13 cellular contexts compared by ENCODE assay signal in genomic region chr16:2586241-2586640, GRCh38. TPM values are rescaled to one million over a fixed set of nuclear protein-coding genes. Genes with fewer than 3 reads are reported as not detected.
A peak's percentile ranks its signal among the peaks of the same experiment; 100 is the strongest.
DNase-seq lines count a peak whose midpoint lies in the region; ATAC-seq, FAIRE-seq and TF ChIP-seq lines count a peak whose summit lies in the region.
"Had no signal": no experiment of that assay in that cellular context is flagged by ENCODE, and none has a peak within 500 bp of the region (broad histone marks: within the 10 kb centered on the region; RNA-seq: fewer than 3 reads in every experiment).

No MANE protein-coding gene starts in this region.

- DNase-seq in BE2C (no peak), GM12878 (ENCODE audit: low read depth, low spot score) (no peak), kidney epithelial cell (ENCODE audit: low read depth) (no peak), NCI-H2171 treated with DMSO at 0.1 percent for 48 hours (lab: John Stamatoyannopoulos, UW) (no peak)
- DNase-seq: amniotic stem cell; COR-L47; effector memory CD8-positive, alpha-beta T cell; NCI-H2029; T-helper 17 cell had no signal

- H2AFZ ChIP-seq in GM12878 (ENCODE audit: control insufficient read depth, low read depth, low read length): no peak overlapping the region

- RAD21 ChIA-PET in GM12878 (lab: Charles Lee; ENCODE audit: unreplicated experiment): no interaction called here

- no peaks in the 10 kb centered on the region for H3K79me2 ChIP-seq in GM12878 (ENCODE audit: control insufficient read depth, insufficient read depth, low read length)

- SMC1A ChIA-PET in GM12878 (lab: Charles Lee; ENCODE audit: uncharacterized antibody, unreplicated experiment): no interaction called here

- no peak for FAIRE-seq in GM12878 (lab: Jason Lieb, UNC)

- no peaks in the 10 kb centered on the region for H4K20me1 ChIP-seq in GM12878 (ENCODE audit: control insufficient read depth, insufficient read depth)

- no peak overlapping the region for H3K27ac ChIP-seq in GM12878 (ENCODE audit: control insufficient read depth, insufficient read depth)

- H3K9me3 ChIP-seq in BE2C (no peaks in the 10 kb centered on the region), GM12878 (replicated peaks; ENCODE audit: control insufficient read depth, insufficient read depth, low read length) (no peaks in the 10 kb centered on the region)

- in situ Hi-C loops in GM12878 (cut with MboI): no loop called here

- H3K4me3 ChIP-seq in BE2C (ENCODE audit: low read depth, low read length) (no peak overlapping the region), GM12878 (no peak overlapping the region), kidney epithelial cell (ENCODE audit: low read depth, low read length) (no peak overlapping the region)

- no peak overlapping the region for H3K4me2 ChIP-seq in GM12878 (ENCODE audit: control insufficient read depth, insufficient read depth)

- WGBS in GM12878 (ENCODE audit: insufficient coverage, insufficient replicate concordance, low lambda C conversion rate, missing lambda C conversion rate): 78% methylated on average over 12 of the region's 12 CpGs

- TF ChIP-seq CTCF in BE2C (IDR thresholded peaks at IDR 0.05; ENCODE audit: low read depth, low read length): peak; percentile 11; the same call in 1 of the 2 replicates
- TF ChIP-seq CTCF in GM12874 (IDR thresholded peaks at IDR 0.05; ENCODE audit: insufficient read depth, low read depth, low read length): peak; percentile 27; the same call in 1 of the 2 replicates
- peak; percentile 4 to 16 (median 10); a peak in 2 of 6 replicates for TF ChIP-seq CTCF in GM12878 (IDR thresholded peaks at IDR 0.05 in 2 of 3, conservative IDR thresholded peaks at IDR 0.05 in 1 of 3; ENCODE audit: control insufficient read depth in 2 of 3, extremely low read depth in 1 of 3, insufficient read depth in 1 of 3, low read depth in 3 of 3, low read length in 3 of 3)
- TF ChIP-seq CTCF in kidney epithelial cell (IDR thresholded peaks at IDR 0.05; ENCODE audit: insufficient read depth, low read length, poor library complexity, severe bottlenecking): peak; percentile 49

- POLR2A ChIA-PET in GM12878 (lab: Charles Lee): no interaction called here

- H3K4me1 ChIP-seq in BE2C (no peaks in the 10 kb centered on the region), GM12878 (ENCODE audit: control insufficient read depth, insufficient read depth, low read length) (no peaks in the 10 kb centered on the region)

- no TSS peak for BruUV-seq in GM12878 (replicated peaks; lab: Mats Ljungman, UMichigan)

- CTCF ChIA-PET in GM12878 (lab: Yijun Ruan, JAX): no interaction called here

- TF ChIP-seq EP300 in GM12878 (IDR thresholded peaks at IDR 0.05; ENCODE audit: borderline replicate concordance in 1 of 2, control insufficient read depth in 1 of 2, low read depth in 2 of 2, low read length in 2 of 2): no peak

- no peak for TF ChIP-seq POLR2A in GM12878 (IDR thresholded peaks at IDR 0.05; ENCODE audit: low read depth, low read length)

- peaks cover 42% of the 10 kb centered on the region for H3K36me3 ChIP-seq in BE2C
- H3K36me3 ChIP-seq in GM12878 (ENCODE audit: control insufficient read depth in 2 of 2, insufficient read depth in 2 of 2, low read length in 1 of 2): peaks cover 14 to 20% of the 10 kb centered on the region in 2 experiments
- no peaks in the 10 kb centered on the region for H3K36me3 ChIP-seq in kidney epithelial cell (ENCODE audit: control insufficient read depth, insufficient read depth, low read length)

- H3K27me3 ChIP-seq in BE2C: no peaks in the 10 kb centered on the region
- H3K27me3 ChIP-seq in GM12878 (replicated peaks in 1 of 2; ENCODE audit: control insufficient read depth in 2 of 2, insufficient read depth in 2 of 2, low read length in 1 of 2): no peaks in the 10 kb centered on the region
- H3K27me3 ChIP-seq in kidney epithelial cell (ENCODE audit: control insufficient read depth, insufficient read depth, low read length): no peaks in the 10 kb centered on the region

- no peak for ATAC-seq in GM12878
- ATAC-seq in GM18909 (IDR thresholded peaks at IDR 0.05; ENCODE audit: poor library complexity, unreplicated experiment): no peak
- ATAC-seq in HG02763 (IDR thresholded peaks at IDR 0.05; ENCODE audit: unreplicated experiment): no peak
- ATAC-seq in GM21528 (IDR thresholded peaks at IDR 0.05; ENCODE audit: low FRiP score, unreplicated experiment): no peak
- ATAC-seq: effector memory CD8-positive, alpha-beta T cell; T-helper 17 cell had no signal

- intact Hi-C loops in GM12878 (cut with micrococcal nuclease; ENCODE audit: unreplicated experiment): no loop called here

- 0 out of 2 replicates have a peak, but pooled peaks have one; percentile 11 for TF ChIP-seq RAD21 in GM12878 (IDR thresholded peaks at IDR 0.05; ENCODE audit: insufficient read depth, low read depth, low read length)

- H3K9ac ChIP-seq in GM12878 (ENCODE audit: control insufficient read depth, insufficient read depth, low read length): no peak overlapping the region

TF ChIP-seq in GM12878, 131 proteins besides CTCF, POLR2A, EP300 and RAD21 (continues in another document):
- TF ChIP-seq NBN (IDR thresholded peaks at IDR 0.05): no peak
- TF ChIP-seq, protein P1, sequence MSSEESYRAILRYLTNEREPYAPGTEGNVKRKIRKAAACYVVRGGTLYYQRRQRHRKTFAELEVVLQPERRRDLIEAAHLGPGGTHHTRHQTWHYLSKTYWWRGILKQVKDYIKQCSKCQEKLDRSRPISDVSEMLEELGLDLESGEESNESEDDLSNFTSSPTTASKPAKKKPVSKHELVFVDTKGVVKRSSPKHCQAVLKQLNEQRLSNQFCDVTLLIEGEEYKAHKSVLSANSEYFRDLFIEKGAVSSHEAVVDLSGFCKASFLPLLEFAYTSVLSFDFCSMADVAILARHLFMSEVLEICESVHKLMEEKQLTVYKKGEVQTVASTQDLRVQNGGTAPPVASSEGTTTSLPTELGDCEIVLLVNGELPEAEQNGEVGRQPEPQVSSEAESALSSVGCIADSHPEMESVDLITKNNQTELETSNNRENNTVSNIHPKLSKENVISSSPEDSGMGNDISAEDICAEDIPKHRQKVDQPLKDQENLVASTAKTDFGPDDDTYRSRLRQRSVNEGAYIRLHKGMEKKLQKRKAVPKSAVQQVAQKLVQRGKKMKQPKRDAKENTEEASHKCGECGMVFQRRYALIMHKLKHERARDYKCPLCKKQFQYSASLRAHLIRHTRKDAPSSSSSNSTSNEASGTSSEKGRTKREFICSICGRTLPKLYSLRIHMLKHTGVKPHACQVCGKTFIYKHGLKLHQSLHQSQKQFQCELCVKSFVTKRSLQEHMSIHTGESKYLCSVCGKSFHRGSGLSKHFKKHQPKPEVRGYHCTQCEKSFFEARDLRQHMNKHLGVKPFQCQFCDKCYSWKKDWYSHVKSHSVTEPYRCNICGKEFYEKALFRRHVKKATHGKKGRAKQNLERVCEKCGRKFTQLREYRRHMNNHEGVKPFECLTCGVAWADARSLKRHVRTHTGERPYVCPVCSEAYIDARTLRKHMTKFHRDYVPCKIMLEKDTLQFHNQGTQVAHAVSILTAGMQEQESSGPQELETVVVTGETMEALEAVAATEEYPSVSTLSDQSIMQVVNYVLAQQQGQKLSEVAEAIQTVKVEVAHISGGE (CRISPR knock-in tag; IDR thresholded peaks at IDR 0.05): no peak
- no peak for TF ChIP-seq SMC3 (IDR thresholded peaks at IDR 0.05; ENCODE audit: borderline replicate concordance, low read length)
- TF ChIP-seq BRCA1 (IDR thresholded peaks at IDR 0.05; ENCODE audit: low read depth, low read length): no peak
- TF ChIP-seq JUND (IDR thresholded peaks at IDR 0.05; ENCODE audit: low read depth, low read length): no peak
- no peak for TF ChIP-seq SUZ12 (IDR thresholded peaks at IDR 0.05; ENCODE audit: unreplicated experiment)

RNA-seq across cellular contexts. Expression of gene PDPK1, which starts 48.4 kb away (rescaled TPM):
- 52.4 TPM for polyA plus RNA-seq in BE2C (2012; ENCODE audit: insufficient read depth, insufficient read length, low read depth)
- total RNA-seq in GM12878 (2013; cell fraction: nucleolus; rRNA removed): 62.9 and 66.4 TPM in 2 replicates
- 18.2 and 22.7 TPM in 2 replicates for total RNA-seq in GM12878 (2014; rRNA removed)
- 15.8 and 18.0 TPM in 2 replicates for total RNA-seq in GM12878 (2014; rRNA removed; fragmentation: Illumina TruSeq; extraction: Trizol)
- 35.7 and 39.0 TPM in 2 replicates for total RNA-seq in GM12878 (2021)
- polyA plus RNA-seq in GM12878 (2011; ENCODE audit: low read depth): 11.0 TPM
- polyA plus RNA-seq in GM12878 (2011; rRNA removed): 40.1 and 41.3 TPM in 2 replicates
- 30.9 and 33.6 TPM in 2 replicates for polyA plus RNA-seq in GM12878 (2011; cell fraction: cytosol; rRNA removed)
- polyA plus RNA-seq in GM12878 (2011; cell fraction: nucleus; rRNA removed): 45.6 and 48.6 TPM in 2 replicates
- 15.1 and 19.1 TPM in 2 replicates for polyA plus RNA-seq in GM12878 (2012)
- 31.6 and 38.5 TPM in 2 replicates for polyA plus RNA-seq in GM12878 (2014; fragmentation: Illumina TruSeq; extraction: Trizol)
- 1 to 10 TPM; 3.9 to 5.2 TPM for polyA plus RNA-seq in GM12878 (2014; fragmentation: Nextera tagmentation; extraction: Ambion mirVana)
- 24.7 and 25.5 TPM in 2 replicates for polyA plus RNA-seq in GM12878 (2014; rRNA removed)
- 10 to 100 TPM; 26.3 to 30.8 TPM for polyA plus RNA-seq in GM12878 (2016; fragmentation: Nextera tagmentation; extraction: Ambion mirVana)
- 46.2 and 54.6 TPM in 2 replicates for polyA minus RNA-seq in GM12878 (2011; rRNA and poly(A)+ RNA removed)
- 11.4 and 16.6 TPM in 2 replicates for polyA minus RNA-seq in GM12878 (2011; cell fraction: cytosol; rRNA and poly(A)+ RNA removed)
- 18.3 and 23.6 TPM in 2 replicates for polyA minus RNA-seq in GM12878 (2011; cell fraction: nucleus; rRNA and poly(A)+ RNA removed)
- 27.0 and 30.5 TPM in 2 replicates for total RNA-seq in kidney epithelial cell

RNA-seq across cellular contexts. Expression of gene CEMP1, which starts 55.0 kb away (rescaled TPM):
- 4.7 TPM for polyA plus RNA-seq in BE2C (2012; ENCODE audit: insufficient read depth, insufficient read length, low read depth)
- total RNA-seq in GM12878 (2013; cell fraction: nucleolus; rRNA removed): 0.98 TPM in 1 of 2 replicates, not detected in the other
- not detected in 2 replicates for total RNA-seq in GM12878 (2014; rRNA removed)
- not detected in 2 replicates for total RNA-seq in GM12878 (2014; rRNA removed; fragmentation: Illumina TruSeq; extraction: Trizol)
- 0.15 TPM in 1 of 2 replicates, not detected in the other for total RNA-seq in GM12878 (2021)
- not detected for polyA plus RNA-seq in GM12878 (2011; ENCODE audit: low read depth)
- polyA plus RNA-seq in GM12878 (2011; rRNA removed): 0.05 TPM in 1 of 2 replicates, not detected in the other
- 0.13 TPM in 1 of 2 replicates, not detected in the other for polyA plus RNA-seq in GM12878 (2011; cell fraction: cytosol; rRNA removed)
- 0.16 TPM in 1 of 2 replicates, not detected in the other for polyA plus RNA-seq in GM12878 (2011; cell fraction: nucleus; rRNA removed)
- polyA plus RNA-seq in GM12878 (2012): 2.8 TPM in 1 of 2 replicates, not detected in the other
- polyA plus RNA-seq in GM12878 (2014; fragmentation: Illumina TruSeq; extraction: Trizol): not detected in 2 replicates
- polyA plus RNA-seq in GM12878 (2014; fragmentation: Nextera tagmentation; extraction: Ambion mirVana): 1 to 10 TPM in 1 of 2 experiments, not detected in 1; 1.5 TPM
- not detected in 2 replicates for polyA plus RNA-seq in GM12878 (2014; rRNA removed)
- 1 to 10 TPM; 3.9 to 8.2 TPM for polyA plus RNA-seq in GM12878 (2016; fragmentation: Nextera tagmentation; extraction: Ambion mirVana)
- polyA minus RNA-seq in GM12878 (2011; rRNA and poly(A)+ RNA removed): 0.31 TPM in 1 of 2 replicates, not detected in the other
- not detected in 2 replicates for polyA minus RNA-seq in GM12878 (2011; cell fraction: cytosol; rRNA and poly(A)+ RNA removed)
- 0.36 and 0.96 TPM in 2 replicates for polyA minus RNA-seq in GM12878 (2011; cell fraction: nucleus; rRNA and poly(A)+ RNA removed)
- not detected in 2 replicates for total RNA-seq in kidney epithelial cell
